Comparison of ENCODE assay signal across 8 cellular contexts in the genomic region with DNA sequence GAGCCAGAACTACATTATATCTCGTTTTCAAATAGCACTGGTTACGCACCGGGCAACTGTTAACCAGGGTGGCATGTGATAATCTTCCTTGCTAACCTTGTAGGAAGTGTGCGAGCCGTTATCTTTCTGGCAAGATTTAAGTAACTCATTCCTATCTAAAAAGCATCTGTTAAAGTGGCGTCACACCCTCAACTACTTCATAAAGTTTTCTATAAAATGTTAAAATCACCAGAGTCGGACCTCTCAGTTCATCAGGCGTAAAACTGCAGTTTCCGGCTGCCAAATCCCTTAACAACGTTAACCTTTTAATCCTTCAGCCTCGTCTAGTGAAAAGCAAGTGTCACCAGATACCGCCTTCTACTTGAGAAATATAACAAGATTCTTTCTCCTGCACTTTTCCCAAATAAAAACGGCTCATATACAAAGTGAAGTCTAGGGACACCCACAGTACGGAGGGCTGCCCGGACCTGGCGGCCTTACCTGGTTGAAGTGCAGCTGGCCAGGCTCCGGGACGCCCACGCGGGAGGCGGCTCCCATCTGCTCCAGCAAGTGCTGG. TPM values are rescaled to one million over a fixed set of nuclear protein-coding genes. Genes with fewer than 3 reads are reported as not detected.
DNase-seq lines count a peak whose midpoint lies in the region; ATAC-seq and TF ChIP-seq lines count a peak whose summit lies in the region.

No MANE protein-coding gene starts in this region.

- 2% methylated on average over 16 of the region's 21 CpGs for WGBS in mesodermal cell (ENCODE audit: insufficient coverage in 2 of 2), 2 experiments
- WGBS in testis, 2 donors: 4 to 9% methylated on average over 16 to 21 of the region's 21 CpGs

- no peaks in the 10 kb centered on the region for H3K36me3 ChIP-seq in PC-9 (ENCODE audit: low read depth)
- H3K36me3 ChIP-seq in mesodermal cell (ENCODE audit: control insufficient read depth, insufficient read depth, low read length): no peaks in the 10 kb centered on the region
- H3K36me3 ChIP-seq in testis (ENCODE audit: low read depth, missing control alignments): no peaks in the 10 kb centered on the region

- H3K27me3 ChIP-seq in PC-9 (ENCODE audit: insufficient read depth, low read depth): no peaks in the 10 kb centered on the region
- H3K27me3 ChIP-seq in testis: no peaks in the 10 kb centered on the region

- H3K4me3 ChIP-seq in PC-9 (peak overlapping the region; percentile 72), mesodermal cell (ENCODE audit: extremely low read depth, insufficient read depth, low read length, poor library complexity, severe bottlenecking) (peak overlapping the region; percentile 51), testis (peak overlapping the region; percentile 65 to 68)

- H3K9me3 ChIP-seq in PC-9 (ENCODE audit: insufficient read depth, low read depth) (no peaks in the 10 kb centered on the region), mesodermal cell (ENCODE audit: control insufficient read depth, low read length) (no peaks in the 10 kb centered on the region), testis (no peaks in the 10 kb centered on the region)

- no peak for TF ChIP-seq POLR2A in testis (IDR thresholded peaks at IDR 0.05)

- H3K4me2 ChIP-seq in PC-9: peak overlapping the region; percentile 94

- CTCF ChIA-PET in PC-9 (lab: Charles Lee): interaction anchor here (0.5 kb wide), 1 partner anchor 240 kb away, joined by 5 read pairs; no protein-coding TSS in a partner anchor

- ATAC-seq in HG03095 (IDR thresholded peaks at IDR 0.05; ENCODE audit: unreplicated experiment): peak; percentile 30

- no TSS peak for BruUV-seq in PC-9 (replicated peaks; lab: Mats Ljungman, UMichigan)

- no peaks in the 10 kb centered on the region for H4K20me1 ChIP-seq in PC-9 (ENCODE audit: insufficient read depth)

- H3K4me1 ChIP-seq in PC-9 (replicated peaks; ENCODE audit: insufficient read depth): peaks cover 18% of the 10 kb centered on the region; the same call in 1 of the 2 replicates
- H3K4me1 ChIP-seq in mesodermal cell (ENCODE audit: control insufficient read depth, insufficient read depth, low read length, poor library complexity, severe bottlenecking): peaks cover 9% of the 10 kb centered on the region
- peaks cover 7% of the 10 kb centered on the region for H3K4me1 ChIP-seq in testis

- no peak overlapping the region for H3K27ac ChIP-seq in PC-9
- peak overlapping the region; percentile 4 for H3K27ac ChIP-seq in caudate nucleus (ENCODE audit: low read depth, low read length)
- H3K27ac ChIP-seq in mesodermal cell (ENCODE audit: low read depth, low read length, severe bottlenecking): no peak overlapping the region
- peak overlapping the region; percentile 4 to 71 for H3K27ac ChIP-seq in testis

- POLR2A ChIA-PET in PC-9 (lab: Charles Lee; ENCODE audit: unreplicated experiment): no interaction called here

- H3K9me2 ChIP-seq in PC-9 (ENCODE audit: insufficient read depth): no peaks in the 10 kb centered on the region

- no peaks in the 10 kb centered on the region for H3F3A ChIP-seq in PC-9 (ENCODE audit: insufficient read depth, low read depth)

- TF ChIP-seq CTCF in PC-9 (conservative IDR thresholded peaks at IDR 0.05) (no peak), testis (IDR thresholded peaks at IDR 0.05) (no peak)

- DNase-seq in activated CD8-positive, alpha-beta memory T cell treated with anti-CD3 and anti-CD28 coated beads, Interleukin-2, amount 50 U/mL, for 24 hours (ENCODE audit: extremely low read depth): peak; percentile 18
- no peak for DNase-seq in activated CD8-positive, alpha-beta memory T cell treated with anti-CD3 and anti-CD28 coated beads for 24 hours
- DNase-seq in PC-9 (no peak), caudate nucleus (lab: John Stamatoyannopoulos, UW) (peak in 3 of 61 donors; percentile 30 to 48 (median 43)), testis (no peak), hippocampal formation (lab: John Stamatoyannopoulos, UW) (no peak)

- peak overlapping the region; percentile 99 for H2AFZ ChIP-seq in PC-9

- intact Hi-C loops in PC-9 (cut with micrococcal nuclease; ENCODE audit: unreplicated experiment): loop anchor here (10.0 kb wide), 2 partner anchors 671 to 751 kb away; a partner anchor contains a TSS
- intact Hi-C loops in testis (cut with DNase I; ENCODE audit: low total_unique reads): no loop called here

- 0 out of 2 replicates have a peak, but pooled peaks cover 5% of the 10 kb centered on the region for H3K79me2 ChIP-seq in PC-9 (ENCODE audit: low read depth)

RNA-seq across cellular contexts. Expression of a gene that starts 1.2 kb away (rescaled TPM):
- total RNA-seq in PC-9 (2021): 11.6 and 14.5 TPM in 2 replicates
- polyA plus RNA-seq in mesodermal cell (2013, experiment 1 of 2): 17.0 TPM
- 14.7 TPM for polyA plus RNA-seq in mesodermal cell (2013, experiment 2 of 2)
- total RNA-seq in testis: 1 to 10 TPM; 4.5 to 5.8 TPM
- polyA plus RNA-seq in testis (ENCODE audit: insufficient read depth, low read depth, low replicate concordance): 5.3 TPM

Comparison
In these comparisons a context has a peak if more than half of its experiments do, and no peak if none do; other contexts are left out.
1. H3K27ac ChIP-seq: peak in caudate nucleus (single experiment) and testis (2 of 2); none in PC-9 (single experiment) and mesodermal cell (single experiment).
2. Peak in every context shown above with its lines, with median percentiles within 50 percentile points of each other: H3K4me3 ChIP-seq.